ENCODE assay signal across 20 cellular contexts in the genomic region with DNA sequence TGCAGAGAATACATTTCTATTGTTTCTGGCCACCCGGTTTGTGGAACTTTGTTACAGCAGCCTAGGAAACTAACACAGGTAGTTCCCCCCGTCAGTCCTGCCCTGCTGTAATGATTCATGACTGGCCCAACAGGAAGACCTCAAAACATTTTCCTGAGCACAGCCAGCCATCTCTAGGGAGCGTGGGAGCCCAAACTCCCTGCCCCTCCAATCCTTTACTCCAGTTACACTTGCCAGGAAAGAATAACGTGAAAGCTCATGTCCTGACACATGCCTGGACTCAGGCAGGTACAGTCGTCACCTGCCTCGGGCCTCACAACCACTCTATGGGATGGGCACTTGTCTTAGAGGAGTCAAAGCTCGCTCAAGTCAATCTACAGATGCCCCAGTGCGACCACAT. TPM values are rescaled to one million over a fixed set of nuclear protein-coding genes. Genes with fewer than 3 reads are reported as not detected.
A peak's percentile ranks its signal among the peaks of the same experiment; 100 is the strongest.
DNase-seq lines count a peak whose midpoint lies in the region; ATAC-seq and TF ChIP-seq lines count a peak whose summit lies in the region.
"Had no signal": no experiment of that assay in that cellular context is flagged by ENCODE, and none has a peak within 500 bp of the region (broad histone marks: within the 10 kb centered on the region; RNA-seq: fewer than 3 reads in every experiment).

No MANE protein-coding gene starts in this region.

- H3K79me2 ChIP-seq in OCI-LY3 (ENCODE audit: low read length) (peaks cover 83% of the 10 kb centered on the region), trophoblast cell (ENCODE audit: control insufficient read depth, insufficient read depth, low read length, poor library complexity) (no peaks in the 10 kb centered on the region)

- no peak overlapping the region for H4K91ac ChIP-seq in trophoblast cell (ENCODE audit: low read depth, low read length)

- no peak overlapping the region for H3K27ac Mint-ChIP-seq in activated CD4-positive, alpha-beta memory T cell treated with anti-CD3 and anti-CD28 coated beads, Interleukin-2, amount 10 ng/mL, durations not matched to agents 7 days and 5 days
- H3K27ac Mint-ChIP-seq in immature natural killer cell = no peak overlapping the region
- H3K27ac Mint-ChIP-seq: CD8-positive, alpha-beta T cell; H9 had no signal

- no peak overlapping the region for H4K8ac ChIP-seq in trophoblast cell (ENCODE audit: low read depth, low read length)

- no peak overlapping the region for H2BK12ac ChIP-seq in trophoblast cell (ENCODE audit: low read length)

- no peaks in the 10 kb centered on the region for H3K79me1 ChIP-seq in trophoblast cell (ENCODE audit: low read length)

- no peak overlapping the region for H3K4ac ChIP-seq in trophoblast cell (ENCODE audit: low read depth, low read length)

- H3K9ac ChIP-seq in OCI-LY3 (ENCODE audit: low read length) (no peak overlapping the region), trophoblast cell (ENCODE audit: low read length) (no peak overlapping the region)
- H3K9ac ChIP-seq: BLaER1 had no signal

- CTCF ChIA-PET in activated CD4-positive, alpha-beta memory T cell treated with anti-CD3 and anti-CD28 coated beads, Interleukin-2, amount 10 ng/mL, durations not matched to agents 7 days and 5 days (lab: Charles Lee) = no interaction called here

- no peak overlapping the region for H2BK120ac ChIP-seq in trophoblast cell (ENCODE audit: insufficient read depth, low read length, poor library complexity)

- no peaks in the 10 kb centered on the region for H3K27me3 ChIP-seq in OCI-LY3 (ENCODE audit: low read depth, low read length)
- no peaks in the 10 kb centered on the region for H3K27me3 ChIP-seq in trophoblast cell (ENCODE audit: insufficient read depth, low read length)
- H3K27me3 ChIP-seq: BLaER1 had no signal

- ATAC-seq in HG02973 (IDR thresholded peaks at IDR 0.05; ENCODE audit: unreplicated experiment) = no peak
- ATAC-seq: CD8-positive, alpha-beta T cell had no signal

- no peak overlapping the region for H2BK5ac ChIP-seq in trophoblast cell (ENCODE audit: low read depth, low read length, poor library complexity)

- no peak overlapping the region for H3K4me3 Mint-ChIP-seq in activated CD4-positive, alpha-beta memory T cell treated with anti-CD3 and anti-CD28 coated beads, Interleukin-2, amount 10 ng/mL, durations not matched to agents 7 days and 5 days
- no peak overlapping the region for H3K4me3 Mint-ChIP-seq in immature natural killer cell
- H3K4me3 Mint-ChIP-seq: CD8-positive, alpha-beta T cell; H9 had no signal

- DNase-seq in dermis microvascular lymphatic vessel endothelial cell (ENCODE audit: low read depth in 2 of 2) (peak; percentile 71 to 83), trophoblast cell (no peak), immature natural killer cell (no peak)
- DNase-seq in activated CD4-positive, alpha-beta memory T cell treated with anti-CD3 and anti-CD28 coated beads, Interleukin-2, amount 10 ng/mL, durations not matched to agents 7 days and 5 days = no peak
- DNase-seq: Calu3; CD8-positive, alpha-beta T cell; H9; Karpas-422; NCI-H1092; NCI-H1436 treated with DMSO at 0.1 percent for 48 hours; NCI-H2029; NCI-H2171 treated with DMSO at 0.1 percent for 48 hours; NCI-H446; NK-92 treated with Interleukin-12 subunit alpha and Interleukin-12 subunit beta, amount 100 ng/mL, for 24 hours; OCI-M1; RPMI8226 had no signal

- no peak for TF ChIP-seq CTCF in OCI-LY3 (IDR thresholded peaks at IDR 0.05; ENCODE audit: low read depth, low read length)

- peaks cover 43% of the 10 kb centered on the region for H4K20me1 ChIP-seq in OCI-LY3 (ENCODE audit: insufficient read depth, low read length)

- no peak overlapping the region for H3K14ac ChIP-seq in trophoblast cell (ENCODE audit: low read length)

- peak overlapping the region; percentile 12 for H3K23ac ChIP-seq in trophoblast cell (ENCODE audit: low read length)

- H3K36me3 ChIP-seq in OCI-LY3 (replicated peaks; ENCODE audit: low read depth, low read length) = peaks cover 59% of the 10 kb centered on the region
- H3K36me3 ChIP-seq in trophoblast cell (ENCODE audit: control insufficient read depth in 1 of 2, insufficient read depth in 2 of 2, low read length in 2 of 2) = peaks cover 41 to 70% of the 10 kb centered on the region in 2 experiments

- peak; percentile 39 for TF ChIP-seq POLR2A in GM19193 (IDR thresholded peaks at IDR 0.05; ENCODE audit: extremely low read depth, insufficient read depth, insufficient read length)

- H3K4me2 ChIP-seq in OCI-LY3 (ENCODE audit: low read length) (0 out of 2 replicates have a peak overlapping the region, but pooled peaks have one; percentile 38), trophoblast cell (ENCODE audit: low read length) (no peak overlapping the region)
- H3K4me2 ChIP-seq: BLaER1 had no signal

- peaks cover 2% of the 10 kb centered on the region for H3K4me1 Mint-ChIP-seq in activated CD4-positive, alpha-beta memory T cell treated with anti-CD3 and anti-CD28 coated beads, Interleukin-2, amount 10 ng/mL, durations not matched to agents 7 days and 5 days
- no peaks in the 10 kb centered on the region for H3K4me1 Mint-ChIP-seq in immature natural killer cell
- H3K4me1 Mint-ChIP-seq: H9 had no signal

- WGBS in trophoblast cell (ENCODE audit: extremely low coverage, insufficient coverage, insufficient read length) = no CpG with 5 or more reads among the region's 8 CpGs

- no peaks in the 10 kb centered on the region for H3K27me3 Mint-ChIP-seq in activated CD4-positive, alpha-beta memory T cell treated with anti-CD3 and anti-CD28 coated beads, Interleukin-2, amount 10 ng/mL, durations not matched to agents 7 days and 5 days
- H3K27me3 Mint-ChIP-seq in immature natural killer cell (ENCODE audit: low read depth in 3 of 3) = no peaks in the 10 kb centered on the region

- H3K18ac ChIP-seq in trophoblast cell (ENCODE audit: low read length) = no peak overlapping the region

- POLR2A ChIA-PET in activated CD4-positive, alpha-beta memory T cell treated with anti-CD3 and anti-CD28 coated beads, Interleukin-2, amount 10 ng/mL, durations not matched to agents 7 days and 5 days (lab: Charles Lee) = no interaction called here

- H3K36me3 Mint-ChIP-seq in activated CD4-positive, alpha-beta memory T cell treated with anti-CD3 and anti-CD28 coated beads, Interleukin-2, amount 10 ng/mL, durations not matched to agents 7 days and 5 days (ENCODE audit: low read depth) = peaks cover 53% of the 10 kb centered on the region
- H3K36me3 Mint-ChIP-seq in immature natural killer cell = peaks cover 25 to 48% (median 25%) of the 10 kb centered on the region in 3 donors

- peaks cover 40% of the 10 kb centered on the region for H3K4me1 ChIP-seq in OCI-LY3 (ENCODE audit: low read length)
- H3K4me1 ChIP-seq in trophoblast cell (ENCODE audit: control insufficient read depth in 1 of 2, insufficient read depth in 2 of 2, low read length in 2 of 2) = no peaks in the 10 kb centered on the region

- H2AFZ ChIP-seq in OCI-LY3 (ENCODE audit: low read depth, low read length) (no peak overlapping the region), trophoblast cell (ENCODE audit: insufficient read depth, low read length, poor library complexity) (no peak overlapping the region)

- H4K12ac ChIP-seq in trophoblast cell (ENCODE audit: low read depth, low read length) = no peak overlapping the region

- H3K4me3 ChIP-seq in OCI-LY3 (ENCODE audit: low read length) = no peak overlapping the region
- H3K4me3 ChIP-seq in trophoblast cell (ENCODE audit: low read depth, low read length) = no peak overlapping the region
- H3K4me3 ChIP-seq: BLaER1 had no signal

- H3K9me3 Mint-ChIP-seq in activated CD4-positive, alpha-beta memory T cell treated with anti-CD3 and anti-CD28 coated beads, Interleukin-2, amount 10 ng/mL, durations not matched to agents 7 days and 5 days = no peaks in the 10 kb centered on the region
- no peaks in the 10 kb centered on the region for H3K9me3 Mint-ChIP-seq in immature natural killer cell
- H3K9me3 Mint-ChIP-seq: CD8-positive, alpha-beta T cell; H9 had no signal

- no peaks in the 10 kb centered on the region for H3K9me3 ChIP-seq in OCI-LY3 (ENCODE audit: insufficient read depth, low read length)
- H3K9me3 ChIP-seq in trophoblast cell (ENCODE audit: insufficient read depth, low read depth, low read length) = no peaks in the 10 kb centered on the region
- H3K9me3 ChIP-seq: BLaER1 had no signal

- peak overlapping the region; percentile 62; the same call in 1 of the 2 replicates for H3K27ac ChIP-seq in OCI-LY3 (ENCODE audit: low read length)
- H3K27ac ChIP-seq in trophoblast cell (ENCODE audit: low read depth, low read length) = no peak overlapping the region
- H3K27ac ChIP-seq: BLaER1 had no signal

- no peak overlapping the region for H2AK5ac ChIP-seq in trophoblast cell (ENCODE audit: low read length)

RNA-seq across cellular contexts. Expression of gene TXNDC5, which starts 8.4 kb away (rescaled TPM):
- 1,097 and 2,266 TPM in 2 replicates for total RNA-seq in dermis microvascular lymphatic vessel endothelial cell
- 163 and 167 TPM in 2 replicates for polyA plus RNA-seq in trophoblast cell (2013)
- 10 to 100 TPM; 39.1 to 39.8 TPM for total RNA-seq in activated CD4-positive, alpha-beta memory T cell treated with anti-CD3 and anti-CD28 coated beads, Interleukin-2, amount 10 ng/mL, durations not matched to agents 7 days and 5 days
- polyA plus RNA-seq in immature natural killer cell = 10 to 100 TPM; 16.4 to 25.4 (median 24.3) TPM

Comparison
In these comparisons a context has a peak if more than half of its experiments do, and no peak if none do; other contexts are left out.
1. DNase-seq: peak in dermis microvascular lymphatic vessel endothelial cell (2 of 2); none in trophoblast cell (0 of 2), activated CD4-positive, alpha-beta memory T cell treated with anti-CD3 and anti-CD28 coated beads, Interleukin-2, amount 10 ng/mL, durations not matched to agents 7 days and 5 days (single experiment) and immature natural killer cell (0 of 3).
2. RNA of gene TXNDC5, which starts 8.4 kb away (total RNA-seq): 1,097 to 2,266 TPM in dermis microvascular lymphatic vessel endothelial cell; 39.1 to 39.8 TPM in activated CD4-positive, alpha-beta memory T cell treated with anti-CD3 and anti-CD28 coated beads, Interleukin-2, amount 10 ng/mL, durations not matched to agents 7 days and 5 days; every median in the first group is over 10 times any median in the second.